ENCODE assay signal across 21 cellular contexts in the genomic region with DNA sequence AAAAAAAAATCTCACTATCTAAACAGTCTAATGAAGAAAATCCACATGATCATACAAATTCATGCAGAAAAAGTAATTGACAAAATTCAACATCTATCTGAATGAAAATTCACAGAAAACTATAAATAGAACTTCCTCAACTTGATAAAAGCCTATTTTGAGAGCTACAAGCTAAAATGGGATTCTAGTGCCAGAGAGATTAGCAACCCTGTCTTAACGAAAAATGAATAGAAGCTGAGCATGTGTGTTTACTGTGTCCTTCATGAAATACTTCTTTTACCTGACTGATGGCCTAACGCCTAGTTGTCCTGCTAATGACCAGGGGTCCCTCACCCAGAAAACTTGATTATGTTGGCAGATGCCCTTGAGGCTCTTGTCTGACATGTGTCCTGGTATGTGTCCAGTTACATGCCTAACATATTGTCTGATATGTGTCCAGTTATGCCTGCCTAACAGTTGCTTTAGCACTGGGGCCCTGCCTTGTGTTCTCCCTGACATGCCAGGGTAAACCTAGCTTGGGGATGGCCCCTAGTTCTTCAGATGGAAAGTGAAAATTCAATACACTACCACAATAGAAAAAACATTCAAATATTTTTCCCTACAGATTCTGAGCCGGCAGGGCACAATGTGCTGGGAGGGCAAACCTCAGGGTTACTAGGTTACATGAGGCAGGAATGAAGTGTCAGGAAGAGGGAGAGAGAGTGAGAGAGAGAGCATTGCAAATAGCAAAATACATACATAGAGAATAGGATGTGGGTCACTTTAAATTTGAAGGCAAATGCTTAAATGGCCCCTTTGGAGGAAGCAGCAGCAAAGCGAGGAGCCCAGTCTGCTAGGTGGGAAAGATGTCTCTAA.
DNase-seq lines count a peak whose midpoint lies in the region; ATAC-seq and TF ChIP-seq lines count a peak whose summit lies in the region.
"Had no signal": no experiment of that assay in that cellular context is flagged by ENCODE, and none has a peak within 500 bp of the region (broad histone marks: within the 10 kb centered on the region; RNA-seq: fewer than 3 reads in every experiment).

No MANE protein-coding gene starts in this region.

- H3K27ac Mint-ChIP-seq in neural crest cell (ENCODE audit: unreplicated experiment): peak overlapping the region; percentile 60
- H3K27ac Mint-ChIP-seq: B cell, CD14-positive monocyte had no signal

- CTCF ChIA-PET in A673 (lab: Charles Lee) (no interaction called here), GM10248 (lab: Yijun Ruan, JAX) (no interaction called here)

- H3K4me1 Mint-ChIP-seq in neural crest cell: peaks cover 12% of the 10 kb centered on the region
- H3K4me1 Mint-ChIP-seq: B cell, CD14-positive monocyte had no signal

- intact Hi-C loops in Right ventricle myocardium superior (cut with DNase I): no loop called here
- intact Hi-C loops in left cardiac atrium (cut with DNase I): no loop called here
- intact Hi-C loops in heart right ventricle (cut with DNase I): loop anchor here in 1 of 10 donors (1.0 kb wide), 1 partner anchor 19 kb away; no protein-coding TSS in a partner anchor
- intact Hi-C loops in A673 (cut with micrococcal nuclease; ENCODE audit: unreplicated experiment): no loop called here

- H3K27ac ChIP-seq in heart right ventricle (peak overlapping the region in 7 of 10 donors; percentile 47 to 81 (median 72)), A673 (ENCODE audit: low read depth, low read length, poor library complexity, severe bottlenecking) (no peak overlapping the region), coronary artery (no peak overlapping the region)

- peaks cover 0 to 11% (median 0%) of the 10 kb centered on the region in 9 donors for H3K4me1 ChIP-seq in heart right ventricle
- H3K4me1 ChIP-seq in A673 (ENCODE audit: insufficient read depth, low read length, poor library complexity, severe bottlenecking): no peaks in the 10 kb centered on the region

- H3K36me3 Mint-ChIP-seq in neural crest cell (ENCODE audit: low read depth): no peaks in the 10 kb centered on the region
- H3K36me3 Mint-ChIP-seq: CD14-positive monocyte had no signal

- no peaks in the 10 kb centered on the region for H3K27me3 ChIP-seq in heart right ventricle
- H3K27me3 ChIP-seq in A673 (replicated peaks; ENCODE audit: insufficient read depth, low read depth, low read length, poor library complexity): no peaks in the 10 kb centered on the region

- H3K4me3 ChIP-seq in heart right ventricle: no peak overlapping the region
- H3K4me3 ChIP-seq in A673 (ENCODE audit: low read depth, low read length, poor library complexity, severe bottlenecking): no peak overlapping the region
- H3K4me3 ChIP-seq in coronary artery: no peak overlapping the region

- BruUV-seq in A673 (replicated peaks; lab: Mats Ljungman, UMichigan): no TSS peak

- ATAC-seq in Right ventricle myocardium superior (ENCODE audit: poor library complexity): peak; percentile 89
- ATAC-seq in left cardiac atrium: no peak
- peak; percentile 39 to 85 (median 70) for ATAC-seq in heart right ventricle

- WGBS in heart right ventricle, 2 donors: 34 to 43% methylated on average over 4 of the region's 4 CpGs

- POLR2A ChIA-PET in A673 (lab: Charles Lee; ENCODE audit: low non-redundant PET) (interaction anchor here (0.7 kb wide), 1 partner anchor 510 kb away, joined by 3 read pairs; no protein-coding TSS in a partner anchor), GM10248 (lab: Yijun Ruan, JAX) (no interaction called here)

- no peak overlapping the region for H3K4me3 Mint-ChIP-seq in neural crest cell
- H3K4me3 Mint-ChIP-seq: B cell, CD14-positive monocyte had no signal

- no peaks in the 10 kb centered on the region for H3K36me3 ChIP-seq in heart right ventricle
- H3K36me3 ChIP-seq in A673 (ENCODE audit: insufficient read depth, low read length, poor library complexity, severe bottlenecking): no peaks in the 10 kb centered on the region

- no peaks in the 10 kb centered on the region for H3K27me3 Mint-ChIP-seq in neural crest cell (ENCODE audit: low read depth)
- H3K27me3 Mint-ChIP-seq: B cell had no signal

- TF ChIP-seq CTCF in heart right ventricle (IDR thresholded peaks at IDR 0.05): no peak
- no peak for TF ChIP-seq CTCF in neural crest cell (conservative IDR thresholded peaks at IDR 0.05)
- no peak for TF ChIP-seq CTCF in A673 (conservative IDR thresholded peaks at IDR 0.05; ENCODE audit: low read depth, low read length)
- no peak for TF ChIP-seq CTCF in GM10248 (IDR thresholded peaks at IDR 0.05; ENCODE audit: control extremely low read depth, extremely low read depth, low read depth, missing control alignments)
- no peak for TF ChIP-seq CTCF in coronary artery (IDR thresholded peaks at IDR 0.05)

- no peaks in the 10 kb centered on the region for H3K9me3 Mint-ChIP-seq in neural crest cell

- DNase-seq in Right ventricle myocardium superior (no peak), left cardiac atrium (no peak), heart right ventricle (no peak), neural crest cell (ENCODE audit: low read depth, low spot score) (no peak), A673 (ENCODE audit: low spot score) (no peak), GM10248 (ENCODE audit: extremely low spot score) (no peak), dedifferentiated amniotic fluid mesenchymal stem cell (ENCODE audit: extremely low spot score) (no peak), coronary artery (ENCODE audit: low spot score) (no peak)
- DNase-seq: DMS53, GF-D8, KG1, NCI-H1105, NCI-H1694, NCI-H2081, NCI-H2171 treated with DMSO at 0.1 percent for 48 hours, NCI-H524 treated with DMSO at 0.1 percent for 48 hours, NCI-H82, OCI-M1, SHP77 had no signal

- peaks cover 0 to 22% (median 5%) of the 10 kb centered on the region in 11 donors for H3K9me3 ChIP-seq in heart right ventricle
- no peaks in the 10 kb centered on the region for H3K9me3 ChIP-seq in A673 (ENCODE audit: low read depth, low read length, poor library complexity, severe bottlenecking)

Comparison
In these comparisons a context has a peak if more than half of its experiments do, and no peak if none do; other contexts are left out.
1. ATAC-seq: peak in Right ventricle myocardium superior (single experiment) and heart right ventricle (8 of 8); none in left cardiac atrium (0 of 2).
2. H3K27ac ChIP-seq: peak in heart right ventricle (7 of 10); none in A673 (single experiment) and coronary artery (0 of 2).